8 cellular contexts compared by ENCODE assay signal in the genomic region with DNA sequence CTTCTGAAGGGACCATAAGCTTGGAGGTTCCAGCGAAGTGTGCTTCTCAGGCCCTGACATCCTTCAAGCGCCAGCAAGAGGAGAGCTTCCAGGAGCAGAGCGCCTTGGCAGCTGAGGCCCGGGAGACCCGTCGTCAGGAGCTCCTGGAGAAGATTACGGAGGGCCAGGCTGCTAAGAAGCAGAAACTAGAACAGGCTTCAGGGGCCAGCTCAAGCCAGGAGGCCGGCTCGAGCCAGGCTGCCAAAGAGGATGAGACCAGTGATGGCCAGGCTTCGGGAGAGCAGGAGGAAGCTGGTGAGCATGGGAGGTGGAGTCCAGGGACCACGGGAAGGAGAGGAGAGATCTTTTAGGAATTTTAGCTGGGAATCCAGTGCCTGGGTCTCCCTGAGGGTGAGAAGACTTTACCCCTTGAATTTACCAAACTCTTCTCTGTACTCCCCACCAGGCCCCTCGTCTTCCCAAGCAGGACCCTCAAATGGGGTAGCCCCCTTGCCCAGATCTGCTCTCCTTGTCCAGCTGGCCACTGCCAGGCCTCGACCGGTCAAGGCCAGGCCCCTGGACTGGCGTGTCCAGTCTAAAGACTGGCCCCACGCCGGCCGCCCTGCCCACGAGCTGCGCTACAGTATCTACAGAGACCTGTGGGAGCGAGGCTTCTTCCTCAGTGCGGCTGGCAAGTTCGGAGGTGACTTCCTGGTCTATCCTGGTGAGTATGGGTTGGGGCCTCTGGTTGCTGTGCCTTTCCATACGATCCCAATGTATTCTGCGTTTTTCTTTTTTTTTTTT. TPM values are rescaled to one million over a fixed set of nuclear protein-coding genes. Genes with fewer than 3 reads are reported as not detected.
A peak's percentile ranks its signal among the peaks of the same experiment; 100 is the strongest.
DNase-seq lines count a peak whose midpoint lies in the region; ATAC-seq and TF ChIP-seq lines count a peak whose summit lies in the region.

No MANE protein-coding gene starts in this region.

- 51% methylated on average over 24 of the region's 25 CpGs for WGBS in mesenchymal stem cell

- H3K27me3 ChIP-seq in right atrium auricular region: no peaks in the 10 kb centered on the region
- H3K27me3 ChIP-seq in mesenchymal stem cell (ENCODE audit: control insufficient read depth in 1 of 2, insufficient read depth in 1 of 2, low read length in 2 of 2): no peaks in the 10 kb centered on the region

- H3K79me1 ChIP-seq in mesenchymal stem cell (replicated peaks; ENCODE audit: low read length, poor library complexity, severe bottlenecking): peaks cover 16% of the 10 kb centered on the region

- TF ChIP-seq POLR2A in GM18505 (IDR thresholded peaks at IDR 0.05; ENCODE audit: borderline replicate concordance, extremely low read depth, insufficient read depth, insufficient read length): no peak

- H2BK15ac ChIP-seq in mesenchymal stem cell (ENCODE audit: low read depth, poor library complexity, severe bottlenecking): peak overlapping the region; percentile 17

- peak overlapping the region in 1 of 2 experiments; percentile 79 for H3K23ac ChIP-seq in mesenchymal stem cell (ENCODE audit: low read length in 2 of 2)

- H3K18ac ChIP-seq in mesenchymal stem cell (ENCODE audit: low read depth in 1 of 2, low read length in 2 of 2): peak overlapping the region; percentile 16 to 34

- no peak overlapping the region for H2AFZ ChIP-seq in mesenchymal stem cell (ENCODE audit: low read depth, low read length)

- intact Hi-C loops in cardiac septum (cut with DNase I): loop anchor here (1.0 to 2.0 kb wide), 2 partner anchors 8 to 13 kb away; a partner anchor contains a TSS

- H3K36me3 ChIP-seq in right atrium auricular region: peaks cover 15% of the 10 kb centered on the region
- peaks cover 17 to 40% of the 10 kb centered on the region in 2 experiments for H3K36me3 ChIP-seq in mesenchymal stem cell (ENCODE audit: control insufficient read depth in 1 of 2, insufficient read depth in 2 of 2, low read depth in 1 of 2, low read length in 2 of 2)

- in situ Hi-C loops in astrocyte of the spinal cord (cut with HindIII; ENCODE audit: low sequenced_read_pairs): no loop called here

- H4K8ac ChIP-seq in mesenchymal stem cell (ENCODE audit: low read length): peak overlapping the region; percentile 39

- peaks cover 0 to 24% of the 10 kb centered on the region in 2 donors for H3K4me1 ChIP-seq in right atrium auricular region
- H3K4me1 ChIP-seq in mesenchymal stem cell (ENCODE audit: control insufficient read depth, insufficient read depth, low read depth, low read length): peaks cover 17% of the 10 kb centered on the region

- peak overlapping the region; percentile 76 for H4K91ac ChIP-seq in mesenchymal stem cell (ENCODE audit: low read length)

- peak overlapping the region; percentile 72 for H3K4me2 ChIP-seq in mesenchymal stem cell (ENCODE audit: low read length, poor library complexity, severe bottlenecking)

- TF ChIP-seq CTCF in right atrium auricular region (IDR thresholded peaks at IDR 0.05) (no peak), astrocyte of the spinal cord (IDR thresholded peaks at IDR 0.05; ENCODE audit: low read depth, low read length) (no peak)

- H3K4me3 ChIP-seq in right atrium auricular region (peak overlapping the region; percentile 63 to 94), astrocyte of the spinal cord (ENCODE audit: low read depth, low read length) (peak overlapping the region; percentile 80), mesenchymal stem cell (ENCODE audit: insufficient read depth in 1 of 2, low read depth in 1 of 2, low read length in 2 of 2) (peak overlapping the region; percentile 85 to 89)

- no peaks in the 10 kb centered on the region for H3K9me3 ChIP-seq in right atrium auricular region
- no peaks in the 10 kb centered on the region for H3K9me3 ChIP-seq in mesenchymal stem cell (ENCODE audit: control insufficient read depth, low read length)

- no peak overlapping the region for H2BK5ac ChIP-seq in mesenchymal stem cell (ENCODE audit: low read depth, low read length, poor library complexity, severe bottlenecking)

- peak overlapping the region; percentile 70 to 78 for H3K4ac ChIP-seq in mesenchymal stem cell (ENCODE audit: low read depth in 1 of 2, low read length in 2 of 2)

- H2AK5ac ChIP-seq in mesenchymal stem cell (ENCODE audit: low read length, severe bottlenecking): peak overlapping the region; percentile 67

- DNase-seq in right atrium auricular region (ENCODE audit: low spot score) (no peak), cardiac septum (ENCODE audit: low spot score) (no peak), astrocyte of the spinal cord (ENCODE audit: low read depth, low spot score) (peak; percentile 52), mesenchymal stem cell (peak; percentile 76), epidermal melanocyte (ENCODE audit: insufficient read length, low spot score) (no peak)

- peak overlapping the region; percentile 94 for H3K9ac ChIP-seq in mesenchymal stem cell (ENCODE audit: low read length)

- H3K27ac ChIP-seq in right atrium auricular region: peak overlapping the region; percentile 96 to 97
- peak overlapping the region; percentile 59 for H3K27ac ChIP-seq in mesenchymal stem cell (ENCODE audit: low read length, poor library complexity, severe bottlenecking)

- H2BK12ac ChIP-seq in mesenchymal stem cell (ENCODE audit: low read length in 2 of 2): peak overlapping the region in 1 of 2 experiments; percentile 47

- H2BK120ac ChIP-seq in mesenchymal stem cell (ENCODE audit: low read depth, low read length): no peak overlapping the region

- H3K14ac ChIP-seq in mesenchymal stem cell (ENCODE audit: low read length in 2 of 2): peak overlapping the region in 1 of 2 experiments; percentile 9

- ATAC-seq in GM19023 (IDR thresholded peaks at IDR 0.05; ENCODE audit: unreplicated experiment) (no peak), GM21619 (IDR thresholded peaks at IDR 0.05; ENCODE audit: unreplicated experiment) (no peak), GM18505 (IDR thresholded peaks at IDR 0.05; ENCODE audit: unreplicated experiment) (no peak)

RNA-seq across cellular contexts. Expression of a gene that starts 0.8 kb away (rescaled TPM):
- 10 to 100 TPM; 36.7 to 37.0 TPM for total RNA-seq in right atrium auricular region
- 22.6 TPM for total RNA-seq in cardiac septum
- 65.1 TPM for polyA plus RNA-seq in mesenchymal stem cell (2013, experiment 1 of 2)
- polyA plus RNA-seq in mesenchymal stem cell (2013, experiment 2 of 2): 67.7 TPM

RNA-seq across cellular contexts. Expression of a gene that starts 2.5 kb away (rescaled TPM):
- total RNA-seq in right atrium auricular region (10 to 100 TPM; 27.0 to 37.0 TPM), cardiac septum (24.3 TPM)
- polyA plus RNA-seq in mesenchymal stem cell (2013, experiment 1 of 2): 175 TPM
- polyA plus RNA-seq in mesenchymal stem cell (2013, experiment 2 of 2): 178 TPM

RNA-seq across cellular contexts. Expression of a gene that starts 8.8 kb away (rescaled TPM):
- total RNA-seq in right atrium auricular region (1,000 to 10,000 TPM; 1,068 to 1,279 TPM), cardiac septum (615 TPM)
- 1,608 TPM for polyA plus RNA-seq in mesenchymal stem cell (2013, experiment 1 of 2)
- polyA plus RNA-seq in mesenchymal stem cell (2013, experiment 2 of 2): 1,551 TPM

RNA-seq across cellular contexts. Expression of a gene that starts 18.9 kb away (rescaled TPM):
- total RNA-seq in right atrium auricular region: 1 to 10 TPM; 1.7 to 2.8 TPM
- 4.3 TPM for total RNA-seq in cardiac septum
- polyA plus RNA-seq in mesenchymal stem cell (2013, experiment 1 of 2): 1.7 TPM
- 1.2 TPM for polyA plus RNA-seq in mesenchymal stem cell (2013, experiment 2 of 2)

RNA-seq across cellular contexts. Expression of a gene that starts 30.9 kb away (rescaled TPM):
- total RNA-seq in right atrium auricular region: 1 to 10 TPM; 2.0 to 8.8 TPM
- total RNA-seq in cardiac septum: 2.7 TPM
- not detected for polyA plus RNA-seq in mesenchymal stem cell (2013, experiment 1 of 2)
- not detected for polyA plus RNA-seq in mesenchymal stem cell (2013, experiment 2 of 2)

Comparison
In these comparisons a context has a peak if more than half of its experiments do, and no peak if none do; other contexts are left out.
1. DNase-seq: peak in astrocyte of the spinal cord (single experiment) and mesenchymal stem cell (single experiment); none in right atrium auricular region (single experiment), cardiac septum (single experiment) and epidermal melanocyte (single experiment).
2. Peak in every context shown above with its lines, with median percentiles within 50 percentile points of each other: H3K4me3 ChIP-seq.